Comparison of ENCODE assay signal across 29 cellular contexts in genomic region chr7:153858335-153858734, GRCh38.
DNase-seq lines count a peak whose midpoint lies in the region.
"Had no signal": no experiment of that assay in that cellular context is flagged by ENCODE, and none has a peak within 500 bp of the region (broad histone marks: within the 10 kb centered on the region; RNA-seq: fewer than 3 reads in every experiment).

No MANE protein-coding gene starts in this region.

- H3K36me3 ChIP-seq in MG63 (no peaks in the 10 kb centered on the region), muscle layer of duodenum (ENCODE audit: control insufficient read depth in 1 of 2, insufficient read depth in 2 of 2, low read length in 2 of 2) (no peaks in the 10 kb centered on the region)
- H3K36me3 ChIP-seq: heart left ventricle, spleen, tibial artery had no signal

- no peak overlapping the region for H3K4me3 ChIP-seq in MG63
- H3K4me3 ChIP-seq in muscle layer of duodenum (ENCODE audit: low read depth in 1 of 2, low read length in 2 of 2): no peak overlapping the region
- H3K4me3 ChIP-seq: heart left ventricle, lung, spleen, tibial artery had no signal

- in situ Hi-C loops in KBM-7 (cut with MboI; ENCODE audit: low pct_unique_long_range_greater_than_20kb, low sequenced_read_pairs): no loop called here

- H3K27me3 ChIP-seq in MG63: no peaks in the 10 kb centered on the region
- H3K27me3 ChIP-seq in muscle layer of duodenum (ENCODE audit: low read depth, low read length): no peaks in the 10 kb centered on the region
- H3K27me3 ChIP-seq: heart left ventricle, spleen, tibial artery had no signal

- H3K27ac ChIP-seq in muscle layer of duodenum (ENCODE audit: low read length): peak overlapping the region; percentile 27
- H3K27ac ChIP-seq: heart left ventricle, spleen, tibial artery had no signal

- no peaks in the 10 kb centered on the region for H3K4me1 ChIP-seq in muscle layer of duodenum (ENCODE audit: control insufficient read depth in 1 of 2, insufficient read depth in 2 of 2, low read length in 2 of 2)
- H3K4me1 ChIP-seq: heart left ventricle, spleen, tibial artery had no signal

- DNase-seq in MG63: peak; percentile 66
- peak; percentile 54 for DNase-seq in foreskin melanocyte
- DNase-seq in superior temporal gyrus (ENCODE audit: extremely low spot score): peak; percentile 31
- no peak for DNase-seq in AG08395 (ENCODE audit: low spot score)
- no peak for DNase-seq in NCI-H187 treated with DMSO at 0.1 percent for 48 hours (lab: John Stamatoyannopoulos, UW)
- no peak for DNase-seq in SKM-1 treated with dmso at 0.1 percent for 144 hours (lab: John Stamatoyannopoulos, UW; ENCODE audit: unreplicated experiment)
- DNase-seq in KBM-7: no peak
- DNase-seq: activated CD4-positive, CD25-positive, alpha-beta regulatory T cell; activated CD8-positive, alpha-beta memory T cell treated with anti-CD3 and anti-CD28 coated beads, Interleukin-2, amount 10 ng/mL, durations not matched to agents 7 days and 5 days; activated gamma-delta T cell; activated naive CD8-positive, alpha-beta T cell treated with anti-CD3 and anti-CD28 coated beads, Interleukin-2, amount 10 ng/mL, durations not matched to agents 7 days and 5 days; activated T-cell treated with anti-CD3 and anti-CD28 coated beads, Interleukin-2, amount 50 U/mL, for 4 hours; aorta; DMS153; effector memory CD8-positive, alpha-beta T cell; erythroblast; HCEC 1CT; heart left ventricle; Karpas-422; kidney; NCI-H1436; NCI-H774; nephron progenitor cell; spleen; stimulated activated CD4-positive, alpha-beta T cell treated with anti-CD3 and anti-CD28 coated beads, Interleukin-2, amount 100 ng/mL, for 24 hours; stimulated activated naive CD8-positive, alpha-beta T cell treated with anti-CD3 and anti-CD28 coated beads, Interleukin-15, Interleukin-2, amounts not matched to agents 100 U/mL and 50 U/mL, for 24 hours; tibial artery had no signal

- H3K9me3 ChIP-seq in MG63 (no peaks in the 10 kb centered on the region), muscle layer of duodenum (ENCODE audit: control insufficient read depth in 1 of 2, low read length in 2 of 2) (no peaks in the 10 kb centered on the region)
- H3K9me3 ChIP-seq: tibial artery had no signal

Comparison
In these comparisons a context has a peak if more than half of its experiments do, and no peak if none do; other contexts are left out.
1. DNase-seq: peak in MG63 (single experiment), foreskin melanocyte (single experiment) and superior temporal gyrus (single experiment); none in AG08395 (single experiment), NCI-H187 treated with DMSO at 0.1 percent for 48 hours (single experiment), SKM-1 treated with dmso at 0.1 percent for 144 hours (single experiment) and KBM-7 (single experiment).